Comparison of ENCODE assay signal across 14 cellular contexts in the genomic region with DNA sequence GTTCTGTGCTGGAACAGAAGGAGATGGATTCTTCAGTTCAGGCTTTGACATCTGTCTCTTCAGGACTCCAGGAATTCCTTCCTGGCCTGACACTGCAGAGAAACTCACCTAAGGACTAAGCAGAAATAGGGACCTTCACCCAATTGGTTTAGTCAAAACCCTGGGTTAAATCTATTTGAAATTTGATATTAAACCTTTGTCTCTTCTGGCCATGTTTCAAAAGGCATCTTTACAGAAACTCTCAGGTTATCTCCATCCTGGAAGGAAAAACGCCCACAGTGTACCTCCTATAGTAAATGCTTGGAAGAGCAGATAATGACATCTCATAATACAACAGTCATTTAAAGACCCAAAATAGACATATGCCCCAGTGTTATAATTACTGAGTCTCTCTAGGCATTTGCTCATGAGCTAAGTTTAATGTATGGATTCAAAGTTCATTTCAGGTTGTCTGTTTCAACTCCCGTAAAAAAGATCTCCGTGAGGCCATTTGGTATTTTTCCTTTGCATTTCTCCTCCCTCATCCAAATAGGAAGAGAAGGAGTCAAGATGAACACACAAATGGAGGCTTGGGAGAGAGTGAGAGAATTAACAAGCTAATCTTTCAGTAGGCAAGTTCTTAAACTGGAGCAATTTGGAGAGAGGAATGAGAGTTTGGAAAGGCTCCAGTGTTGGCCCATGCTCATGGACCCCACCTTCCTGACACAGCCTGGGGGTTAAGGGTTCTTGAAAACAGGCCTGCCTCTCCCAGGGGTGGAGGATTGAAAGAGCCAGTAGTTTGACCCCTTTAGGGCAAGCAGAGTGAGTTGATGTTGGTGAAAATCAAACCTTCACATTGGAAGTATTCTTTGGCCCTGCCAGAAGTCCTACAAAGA. TPM values are rescaled to one million over a fixed set of nuclear protein-coding genes. Genes with fewer than 3 reads are reported as not detected.
A peak's percentile ranks its signal among the peaks of the same experiment; 100 is the strongest.
DNase-seq lines count a peak whose midpoint lies in the region; ATAC-seq and TF ChIP-seq lines count a peak whose summit lies in the region.
"Had no signal": no experiment of that assay in that cellular context is flagged by ENCODE, and none has a peak within 500 bp of the region (broad histone marks: within the 10 kb centered on the region; RNA-seq: fewer than 3 reads in every experiment).

No MANE protein-coding gene starts in this region.

- H3K27ac ChIP-seq in GM23338 (ENCODE audit: low read depth), result no peak overlapping the region
- H3K27ac ChIP-seq in muscle layer of duodenum (ENCODE audit: low read length), result peak overlapping the region; percentile 84
- H3K27ac ChIP-seq in smooth muscle cell (ENCODE audit: low read depth), result no peak overlapping the region
- H3K27ac ChIP-seq: psoas muscle had no signal

- H3K4me3 Mint-ChIP-seq in GM23338, result no peak overlapping the region; the same call in 2 of the 3 replicates

- 79% methylated on average over 3 of the region's 3 CpGs for WGBS in smooth muscle cell (ENCODE audit: low lambda C conversion rate)

- H3K4me1 ChIP-seq in GM23338 (ENCODE audit: insufficient read depth) (peaks cover 62% of the 10 kb centered on the region), adipocyte (ENCODE audit: control insufficient read depth, insufficient read depth, low read length) (peaks cover 59% of the 10 kb centered on the region), muscle layer of duodenum (ENCODE audit: control insufficient read depth in 1 of 2, insufficient read depth in 2 of 2, low read length in 2 of 2) (peaks cover 10 to 36% of the 10 kb centered on the region in 2 donors), smooth muscle cell (ENCODE audit: low read depth) (no peaks in the 10 kb centered on the region)

- peaks cover 100% of the 10 kb centered on the region for H3K27me3 Mint-ChIP-seq in GM23338 (ENCODE audit: insufficient read depth, low read depth, poor library complexity)

- H3K4me2 ChIP-seq in GM23338, result no peak overlapping the region; the same call in 1 of the 2 replicates
- no peak overlapping the region for H3K4me2 ChIP-seq in smooth muscle cell

- H3K79me2 ChIP-seq in GM23338 (replicated peaks; ENCODE audit: insufficient read depth), result no peaks in the 10 kb centered on the region
- peaks cover 66% of the 10 kb centered on the region for H3K79me2 ChIP-seq in smooth muscle cell (ENCODE audit: low read depth)

- no peaks in the 10 kb centered on the region for H3K9me3 ChIP-seq in adipocyte (ENCODE audit: control insufficient read depth, low read length)
- H3K9me3 ChIP-seq in muscle layer of duodenum (ENCODE audit: control insufficient read depth in 1 of 2, low read length in 2 of 2), result no peaks in the 10 kb centered on the region
- no peaks in the 10 kb centered on the region for H3K9me3 ChIP-seq in smooth muscle cell (replicated peaks; ENCODE audit: low read depth)
- H3K9me3 ChIP-seq: psoas muscle had no signal

- H3F3A ChIP-seq in GM23338 (replicated peaks; ENCODE audit: low read depth), result peaks cover 68% of the 10 kb centered on the region
- no peaks in the 10 kb centered on the region for H3F3A ChIP-seq in smooth muscle cell (ENCODE audit: low read depth)

- peak overlapping the region; percentile 82 for H3K4me3 ChIP-seq in AG10803 (ENCODE audit: low read length)
- H3K4me3 ChIP-seq in GM23338, result no peak overlapping the region
- peak overlapping the region; percentile 90 for H3K4me3 ChIP-seq in adipocyte (ENCODE audit: low read length)
- peak overlapping the region; percentile 27 to 79 for H3K4me3 ChIP-seq in muscle layer of duodenum (ENCODE audit: low read depth in 1 of 2, low read length in 2 of 2)
- no peak overlapping the region for H3K4me3 ChIP-seq in smooth muscle cell

- H3K36me3 ChIP-seq in GM23338 (ENCODE audit: insufficient read depth), result no peaks in the 10 kb centered on the region
- no peaks in the 10 kb centered on the region for H3K36me3 ChIP-seq in adipocyte (ENCODE audit: control insufficient read depth, insufficient read depth, low read length, severe bottlenecking)
- H3K36me3 ChIP-seq in muscle layer of duodenum (ENCODE audit: control insufficient read depth in 1 of 2, insufficient read depth in 2 of 2, low read length in 2 of 2), result no peaks in the 10 kb centered on the region
- no peaks in the 10 kb centered on the region for H3K36me3 ChIP-seq in smooth muscle cell (ENCODE audit: low read depth)

- DNase-seq in AG10803 (ENCODE audit: low read depth) (peak; percentile 74), GM23338 (ENCODE audit: low spot score) (no peak), adipocyte (ENCODE audit: low read depth) (no peak), germinal center (ENCODE audit: low spot score) (no peak), KG1 (lab: John Stamatoyannopoulos, UW) (no peak), ureter (ENCODE audit: low spot score) (no peak), smooth muscle cell (lab: John Stamatoyannopoulos, UW; ENCODE audit: unreplicated experiment) (no peak)
- DNase-seq: activated CD4-positive, CD25-positive, alpha-beta regulatory T cell treated with anti-CD3 and anti-CD28 coated beads, Interleukin-2, amount 50 U/mL, for 72 hours; activated effector memory CD4-positive, alpha-beta T cell treated with Interleukin-2 at 50 U/mL for 16 hours; NCI-H2081 treated with DMSO at 0.1 percent for 48 hours; NK-92 treated with Interleukin-12 subunit alpha and Interleukin-12 subunit beta, amount 100 ng/mL, for 24 hours; psoas muscle; stimulated activated naive B cell treated with anti-CD40 and anti-IgM and Interleukin-4, amounts not matched to agents 10 μg/mL and 1 μg/mL and 100 μg/mL, for 72 hours had no signal

- H3K4me1 Mint-ChIP-seq in GM23338, result peaks cover 33% of the 10 kb centered on the region

- TF ChIP-seq CTCF in AG10803 (conservative IDR thresholded peaks at IDR 0.05; ENCODE audit: low read length), result no peak
- TF ChIP-seq CTCF in GM23338 (conservative IDR thresholded peaks at IDR 0.05; ENCODE audit: low read depth in 2 of 2), result no peak
- no peak for TF ChIP-seq CTCF in smooth muscle cell (IDR thresholded peaks at IDR 0.05; ENCODE audit: borderline replicate concordance, insufficient read depth, poor library complexity, severe bottlenecking)

- no peak for ATAC-seq in GM23338

- no peaks in the 10 kb centered on the region for H3K36me3 Mint-ChIP-seq in GM23338 (ENCODE audit: low read depth)

- H4K20me1 ChIP-seq in GM23338 (replicated peaks; ENCODE audit: insufficient read depth), result peaks cover 84% of the 10 kb centered on the region
- peaks cover 99% of the 10 kb centered on the region for H4K20me1 ChIP-seq in smooth muscle cell (ENCODE audit: low read depth)

- peak overlapping the region; percentile 47 for H3K9ac ChIP-seq in adipocyte (ENCODE audit: low read length)
- no peak overlapping the region for H3K9ac ChIP-seq in smooth muscle cell (ENCODE audit: low read depth)

- H2AFZ ChIP-seq in GM23338 (no peak overlapping the region), smooth muscle cell (ENCODE audit: low read depth) (no peak overlapping the region)

- H3K9me3 Mint-ChIP-seq in GM23338, result peaks cover 8% of the 10 kb centered on the region
- H3K9me3 Mint-ChIP-seq: stimulated activated naive B cell treated with anti-CD40 and anti-IgM and Interleukin-4, amounts not matched to agents 10 μg/mL and 1 μg/mL and 100 μg/mL, for 72 hours had no signal

- H3K27me3 ChIP-seq in GM23338 (ENCODE audit: insufficient read depth) (peaks cover 100% of the 10 kb centered on the region), adipocyte (replicated peaks; ENCODE audit: control insufficient read depth, insufficient read depth, low read length) (no peaks in the 10 kb centered on the region), muscle layer of duodenum (ENCODE audit: low read depth, low read length) (peaks cover 26% of the 10 kb centered on the region), smooth muscle cell (ENCODE audit: low read depth) (peaks cover 87% of the 10 kb centered on the region)

- no peaks in the 10 kb centered on the region for H3K9me2 ChIP-seq in GM23338 (ENCODE audit: insufficient read depth)

- no peak overlapping the region for H3K27ac Mint-ChIP-seq in GM23338
- H3K27ac Mint-ChIP-seq: stimulated activated naive B cell treated with anti-CD40 and anti-IgM and Interleukin-4, amounts not matched to agents 10 μg/mL and 1 μg/mL and 100 μg/mL, for 72 hours had no signal

TF ChIP-seq in GM23338, 12 proteins besides CTCF, POLR2A, EP300 and RAD21:
- TF ChIP-seq EZH2 (IDR thresholded peaks at IDR 0.05; ENCODE audit: low read depth, unreplicated experiment) (peak; percentile 75), CREB1 (CRISPR knock-in tag; IDR thresholded peaks at IDR 0.05; ENCODE audit: low read depth) (no peak)
- TF ChIP-seq, protein P1, sequence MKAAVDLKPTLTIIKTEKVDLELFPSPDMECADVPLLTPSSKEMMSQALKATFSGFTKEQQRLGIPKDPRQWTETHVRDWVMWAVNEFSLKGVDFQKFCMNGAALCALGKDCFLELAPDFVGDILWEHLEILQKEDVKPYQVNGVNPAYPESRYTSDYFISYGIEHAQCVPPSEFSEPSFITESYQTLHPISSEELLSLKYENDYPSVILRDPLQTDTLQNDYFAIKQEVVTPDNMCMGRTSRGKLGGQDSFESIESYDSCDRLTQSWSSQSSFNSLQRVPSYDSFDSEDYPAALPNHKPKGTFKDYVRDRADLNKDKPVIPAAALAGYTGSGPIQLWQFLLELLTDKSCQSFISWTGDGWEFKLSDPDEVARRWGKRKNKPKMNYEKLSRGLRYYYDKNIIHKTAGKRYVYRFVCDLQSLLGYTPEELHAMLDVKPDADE (IDR thresholded peaks at IDR 0.05), result no peak
TF ChIP-seq in GM23338: peak in this region for 1.

RNA-seq across cellular contexts. Expression of a gene that starts 5.8 kb away (rescaled TPM):
- total RNA-seq in GM23338 (2014; rRNA removed; shearing (Covaris generic)), result not detected in 2 replicates
- not detected in 2 replicates for polyA plus RNA-seq in GM23338 (2016; fragmentation: Nextera tagmentation; extraction: Ambion mirVana)
- total RNA-seq in ureter, result 28.7 TPM
- 0.72 and 2.6 TPM in 2 replicates for total RNA-seq in smooth muscle cell
- 0.96 and 1.0 TPM in 2 replicates for polyA plus RNA-seq in smooth muscle cell

RNA-seq across cellular contexts. Expression of a gene that starts 6.1 kb away (rescaled TPM):
- 0.17 TPM in 1 of 2 replicates, not detected in the other for total RNA-seq in GM23338 (2014; rRNA removed; shearing (Covaris generic))
- not detected in 2 replicates for polyA plus RNA-seq in GM23338 (2016; fragmentation: Nextera tagmentation; extraction: Ambion mirVana)
- 179 TPM for total RNA-seq in ureter
- total RNA-seq in smooth muscle cell, result 5.1 and 9.1 TPM in 2 replicates
- polyA plus RNA-seq in smooth muscle cell, result 2.8 and 4.4 TPM in 2 replicates

RNA-seq across cellular contexts. Expression of a gene that starts 9.6 kb away (rescaled TPM):
- total RNA-seq in GM23338 (2014; rRNA removed; shearing (Covaris generic)), result not detected in 2 replicates
- polyA plus RNA-seq in GM23338 (2016; fragmentation: Nextera tagmentation; extraction: Ambion mirVana) (not detected in 2 replicates), smooth muscle cell (1.4 and 1.8 TPM in 2 replicates)
- total RNA-seq in ureter (30.1 TPM), smooth muscle cell (0.49 and 0.94 TPM in 2 replicates)

RNA-seq across cellular contexts. Expression of a gene that starts 20.8 kb away (rescaled TPM):
- total RNA-seq in GM23338 (2014; rRNA removed; shearing (Covaris generic)), result not detected in 2 replicates
- polyA plus RNA-seq in GM23338 (2016; fragmentation: Nextera tagmentation; extraction: Ambion mirVana) (not detected in 2 replicates), smooth muscle cell (9.3 and 10.3 TPM in 2 replicates)
- total RNA-seq in ureter (111 TPM), smooth muscle cell (6.3 and 7.2 TPM in 2 replicates)

RNA-seq across cellular contexts. Expression of a gene that starts 26.9 kb away (rescaled TPM):
- not detected in 2 replicates for total RNA-seq in GM23338 (2014; rRNA removed; shearing (Covaris generic))
- not detected in 2 replicates for polyA plus RNA-seq in GM23338 (2016; fragmentation: Nextera tagmentation; extraction: Ambion mirVana)
- total RNA-seq in ureter, result 28.9 TPM
- total RNA-seq in smooth muscle cell, result 13.7 and 16.1 TPM in 2 replicates
- polyA plus RNA-seq in smooth muscle cell, result 29.7 and 33.4 TPM in 2 replicates

Comparison
In these comparisons a context has a peak if more than half of its experiments do, and no peak if none do; other contexts are left out.
1. H3K4me3 ChIP-seq: peak in AG10803 (single experiment), adipocyte (single experiment) and muscle layer of duodenum (2 of 2); none in GM23338 (single experiment) and smooth muscle cell (single experiment).
2. RNA of a gene that starts 6.1 kb away (total RNA-seq): 179 TPM in ureter (single experiment); 5.1 to 9.1 TPM in smooth muscle cell and 0.17 TPM in GM23338; every median in the first group is over 10 times any median in the second.
3. RNA of a gene that starts 9.6 kb away (total RNA-seq): 30.1 TPM in ureter (single experiment); 0.49 to 0.94 TPM in smooth muscle cell and not detected in GM23338; every median in the first group is over 10 times any median in the second.